Comparison of ENCODE assay signal across 12 cellular contexts in the genomic region with DNA sequence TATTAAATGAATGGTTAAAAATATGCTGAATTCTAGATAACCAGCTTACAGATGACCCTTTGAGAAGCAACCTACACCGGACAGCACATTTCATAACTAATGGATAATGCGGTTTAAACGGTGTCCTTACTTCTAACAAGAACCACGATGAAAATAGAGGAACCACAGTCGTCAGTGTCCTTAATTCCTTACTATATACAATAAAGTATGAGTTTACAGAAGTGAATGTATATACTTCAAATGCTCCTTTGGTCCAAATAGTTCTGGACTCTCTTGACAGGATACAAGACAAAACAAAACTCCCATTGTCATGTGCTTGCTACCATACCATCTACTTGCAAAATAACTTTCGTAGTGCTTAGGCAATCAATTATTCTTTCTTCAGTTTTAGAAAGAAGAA. TPM values are rescaled to one million over a fixed set of nuclear protein-coding genes. Genes with fewer than 3 reads are reported as not detected.
A peak's percentile ranks its signal among the peaks of the same experiment; 100 is the strongest.
DNase-seq lines count a peak whose midpoint lies in the region; ATAC-seq, FAIRE-seq and TF ChIP-seq lines count a peak whose summit lies in the region.
"Had no signal": no experiment of that assay in that cellular context is flagged by ENCODE, and none has a peak within 500 bp of the region (broad histone marks: within the 10 kb centered on the region; RNA-seq: fewer than 3 reads in every experiment).

No MANE protein-coding gene starts in this region.

- H3K36me3 Mint-ChIP-seq in activated naive CD4-positive, alpha-beta T cell treated with anti-CD3 and anti-CD28 coated beads, Interleukin-2, amount 50 U/mL, for 72 hours, result peaks cover 24 to 54% of the 10 kb centered on the region in 2 donors
- 0 out of 2 replicates have a peak, but pooled peaks cover 5% of the 10 kb centered on the region for H3K36me3 Mint-ChIP-seq in HFFc6 (ENCODE audit: low read depth)

- H3K9me3 Mint-ChIP-seq in activated naive CD4-positive, alpha-beta T cell treated with anti-CD3 and anti-CD28 coated beads, Interleukin-2, amount 50 U/mL, for 72 hours, result no peaks in the 10 kb centered on the region
- H3K9me3 Mint-ChIP-seq in HFFc6, result no peaks in the 10 kb centered on the region

- H3K27ac ChIP-seq in ACC112 (ENCODE audit: low read depth, low read length), result no peak overlapping the region
- no peak overlapping the region for H3K27ac ChIP-seq in GM23248
- H3K27ac ChIP-seq in right lobe of liver, result peak overlapping the region; percentile 96 to 99 (median 98)
- no peak overlapping the region for H3K27ac ChIP-seq in kidney (ENCODE audit: low read depth in 2 of 2, low read length in 2 of 2)
- H3K27ac ChIP-seq: SK-N-MC had no signal

- peak; percentile 47 for TF ChIP-seq POLR2A in right lobe of liver (IDR thresholded peaks at IDR 0.05)

- H3K9ac ChIP-seq in GM23248 (no peak overlapping the region), kidney (ENCODE audit: low read length in 2 of 2) (no peak overlapping the region)

- H3K36me3 ChIP-seq in ACC112 (ENCODE audit: insufficient read depth, low read length) (0 out of 2 replicates have a peak, but pooled peaks cover 9% of the 10 kb centered on the region), GM23248 (ENCODE audit: low read depth) (no peaks in the 10 kb centered on the region; the same call in 1 of the 2 replicates), right lobe of liver (peaks cover 0 to 12% (median 5%) of the 10 kb centered on the region in 4 donors), kidney (ENCODE audit: control insufficient read depth in 1 of 2, insufficient read depth in 2 of 2, low read length in 2 of 2) (no peaks in the 10 kb centered on the region)

- no peaks in the 10 kb centered on the region for H3K9me2 ChIP-seq in GM23248 (ENCODE audit: insufficient read depth)

- H3K9me3 ChIP-seq in GM23248 (ENCODE audit: low read depth), result no peaks in the 10 kb centered on the region
- H3K9me3 ChIP-seq in right lobe of liver, result no peaks in the 10 kb centered on the region
- no peaks in the 10 kb centered on the region for H3K9me3 ChIP-seq in kidney (ENCODE audit: control insufficient read depth in 1 of 2, low read length in 2 of 2)

- H3K4me3 ChIP-seq in ACC112 (ENCODE audit: low read depth, low read length) (peak overlapping the region; percentile 99), GM23248 (peak overlapping the region; percentile 84), right lobe of liver (peak overlapping the region; percentile 59 to 66 (median 65)), kidney (ENCODE audit: low read length in 2 of 2) (peak overlapping the region in 1 of 2 donors; percentile 22)
- H3K4me3 ChIP-seq: SK-N-MC had no signal

- H3K27ac Mint-ChIP-seq in activated naive CD4-positive, alpha-beta T cell treated with anti-CD3 and anti-CD28 coated beads, Interleukin-2, amount 50 U/mL, for 72 hours, result peak overlapping the region; percentile 83 to 95
- no peak overlapping the region for H3K27ac Mint-ChIP-seq in HFFc6

- peaks cover 54% of the 10 kb centered on the region for H3K4me1 Mint-ChIP-seq in HFFc6 (ENCODE audit: low read depth)

- DNase-seq in GM23248 (no peak), right lobe of liver (no peak), kidney (no peak), HFFc6 (no peak), iPS-NIHi11 (ENCODE audit: low spot score) (no peak)
- no peak for DNase-seq in activated naive CD4-positive, alpha-beta T cell treated with anti-CD3 and anti-CD28 coated beads, Interleukin-2, amount 50 U/mL, for 72 hours (ENCODE audit: low spot score in 2 of 2)
- DNase-seq: DMS79 treated with DMSO at 0.1 percent for 48 hours, head of caudate nucleus, NCI-H1436 treated with DMSO at 0.1 percent for 48 hours had no signal

- H3F3A ChIP-seq in GM23248 (ENCODE audit: insufficient read depth), result 0 out of 2 replicates have a peak, but pooled peaks cover 4% of the 10 kb centered on the region

- H3K27me3 ChIP-seq in ACC112 (ENCODE audit: insufficient read depth, low read length) (no peaks in the 10 kb centered on the region), GM23248 (replicated peaks; ENCODE audit: insufficient read depth) (no peaks in the 10 kb centered on the region), right lobe of liver (no peaks in the 10 kb centered on the region)

- in situ Hi-C loops in GM23248 (cut with MboI), result no loop called here

- TF ChIP-seq CTCF in right lobe of liver (IDR thresholded peaks at IDR 0.05) (no peak), kidney (IDR thresholded peaks at IDR 0.05; ENCODE audit: borderline replicate concordance, extremely low read depth, insufficient read depth) (no peak), HFFc6 (IDR thresholded peaks at IDR 0.05) (no peak)

- FAIRE-seq in kidney (lab: Jason Lieb, UNC), result no peak

- H4K20me1 ChIP-seq in GM23248 (ENCODE audit: insufficient read depth), result 0 out of 2 replicates have a peak, but pooled peaks cover 8% of the 10 kb centered on the region

- H2AFZ ChIP-seq in ACC112 (ENCODE audit: low read length, unreplicated experiment) (no peak overlapping the region), GM23248 (no peak overlapping the region)

- H3K4me3 Mint-ChIP-seq in HFFc6, result no peak overlapping the region

- peak overlapping the region; percentile 89 for H3K4me2 ChIP-seq in GM23248 (ENCODE audit: unreplicated experiment)

- no peak for ATAC-seq in activated naive CD4-positive, alpha-beta T cell treated with anti-CD3 and anti-CD28 coated beads, Interleukin-2, amount 50 U/mL, for 72 hours
- ATAC-seq in right lobe of liver (no peak), GM19351 (IDR thresholded peaks at IDR 0.05; ENCODE audit: unreplicated experiment) (no peak)

- peaks cover 3% of the 10 kb centered on the region for H3K27me3 Mint-ChIP-seq in HFFc6 (ENCODE audit: insufficient read depth)

- H3K4me1 ChIP-seq in ACC112 (ENCODE audit: control insufficient read depth, insufficient read depth, low read length, unreplicated experiment), result peaks cover 30% of the 10 kb centered on the region
- H3K4me1 ChIP-seq in GM23248 (ENCODE audit: insufficient read depth), result peaks cover 23% of the 10 kb centered on the region
- peaks cover 0 to 38% (median 9%) of the 10 kb centered on the region in 4 donors for H3K4me1 ChIP-seq in right lobe of liver
- H3K4me1 ChIP-seq in kidney (ENCODE audit: control insufficient read depth in 1 of 2, insufficient read depth in 1 of 2, low read depth in 1 of 2, low read length in 2 of 2), result peaks cover 0 to 10% of the 10 kb centered on the region in 2 donors

- WGBS in GM23248 (ENCODE audit: low coverage in 1 of 2, low lambda C conversion rate in 2 of 2, missing lambda C conversion rate in 2 of 2), 2 experiments, result 77 to 80% methylated on average over 6 of the region's 6 CpGs
- 45% methylated on average over 6 of the region's 6 CpGs for WGBS in right lobe of liver (ENCODE audit: insufficient coverage, low coverage, low lambda C conversion rate, missing lambda C conversion rate)

- H3K79me2 ChIP-seq in ACC112 (ENCODE audit: control insufficient read depth, insufficient read depth, low read length, unreplicated experiment) (peaks cover 73% of the 10 kb centered on the region), GM23248 (ENCODE audit: insufficient read depth) (peaks cover 67% of the 10 kb centered on the region)

- intact Hi-C loops in right lobe of liver (cut with DNase I) (no loop called here), kidney (cut with DNase I) (no loop called here)

RNA-seq across cellular contexts. Expression of a gene that starts 2.4 kb away (rescaled TPM):
- total RNA-seq in GM23248 (2014; rRNA removed; shearing (Covaris generic)), result 32.7 and 34.0 TPM in 2 replicates
- 21.4 and 25.0 TPM in 2 replicates for polyA plus RNA-seq in GM23248 (2016; fragmentation: Nextera tagmentation; extraction: Ambion mirVana)
- total RNA-seq in activated naive CD4-positive, alpha-beta T cell treated with anti-CD3 and anti-CD28 coated beads, Interleukin-2, amount 50 U/mL, for 72 hours, result 100 to 1,000 TPM; 334 to 524 TPM
- total RNA-seq in right lobe of liver, result 100 to 1,000 TPM; 118 to 726 (median 515) TPM
- total RNA-seq in kidney, result 217 TPM
- polyA plus RNA-seq in kidney (ENCODE audit: insufficient read depth, low read depth, low replicate concordance), result 16.5 TPM
- 10 to 100 TPM; 36.4 to 52.1 (median 44.6) TPM for total RNA-seq in HFFc6 (2021; fragmentation: NEBNext Ultra II Directional; extraction: Animal tissue kit (Norgen Biotek cat#: 25700))

Comparison
In these comparisons a context has a peak if more than half of its experiments do, and no peak if none do; other contexts are left out.
1. H3K27ac ChIP-seq: peak in right lobe of liver (3 of 3); none in ACC112 (single experiment), GM23248 (single experiment) and kidney (0 of 2).